In the genomic region with DNA sequence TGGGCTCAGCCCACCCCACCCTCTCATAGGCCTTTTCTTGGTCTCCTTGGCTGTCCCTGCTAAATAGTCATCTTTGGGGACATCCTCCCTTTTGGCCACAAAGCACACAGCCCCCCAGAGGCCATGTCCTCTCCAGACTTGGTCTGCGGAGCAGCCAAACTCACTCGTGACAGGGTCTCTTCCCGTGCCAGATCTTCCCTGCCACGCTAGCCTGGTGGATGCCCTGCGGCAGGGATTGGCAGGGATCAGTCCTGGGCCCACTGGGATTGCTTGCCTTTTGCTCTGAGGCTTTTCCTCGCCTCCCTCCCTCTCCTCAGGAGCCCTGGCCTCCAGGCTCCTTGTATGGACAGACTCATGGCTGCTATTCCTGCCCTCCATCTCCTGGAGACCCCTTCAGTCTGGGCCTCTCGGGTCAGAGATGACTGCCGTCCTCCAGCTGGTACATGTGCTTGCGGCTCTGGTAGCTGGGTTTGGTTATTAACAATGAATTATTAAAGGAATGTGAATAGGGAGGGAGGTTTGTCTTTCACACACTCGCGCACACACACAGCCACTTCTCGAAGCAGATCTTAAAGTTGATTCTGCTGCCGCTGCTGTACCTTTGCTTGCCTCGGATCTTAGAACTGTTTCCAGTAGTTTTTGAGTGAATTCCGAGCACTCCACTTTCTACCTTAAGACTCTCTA, we compare ENCODE assay signal across 14 cellular contexts. TPM values are rescaled to one million over a fixed set of nuclear protein-coding genes. Genes with fewer than 3 reads are reported as not detected.
DNase-seq lines count a peak whose midpoint lies in the region; TF ChIP-seq lines count a peak whose summit lies in the region.
"Had no signal": no experiment of that assay in that cellular context is flagged by ENCODE, and none has a peak within 500 bp of the region (broad histone marks: within the 10 kb centered on the region; RNA-seq: fewer than 3 reads in every experiment).

No MANE protein-coding gene starts in this region.

- peak overlapping the region in 2 of 3 experiments; percentile 75 to 93 for H3K27ac Mint-ChIP-seq in nephron

- WGBS in esophagus muscularis mucosa = 51% methylated on average over 15 of the region's 15 CpGs
- 48 to 49% methylated on average over 15 of the region's 15 CpGs for WGBS in thyroid gland, 2 donors

- H3K4me1 Mint-ChIP-seq in nephron = peaks cover 74% of the 10 kb centered on the region

- CTCF ChIA-PET in RWPE1 (lab: Yijun Ruan, JAX) = no interaction called here

- H3K27ac ChIP-seq in RWPE1 (peak overlapping the region; percentile 77), esophagus muscularis mucosa (replicated peaks in 1 of 4) (peak overlapping the region; percentile 85 to 88 (median 87)), thyroid gland (peak overlapping the region; percentile 76 to 90 (median 81))

- DNase-seq in RWPE1 (ENCODE audit: low spot score) (no peak), esophagus muscularis mucosa (ENCODE audit: extremely low spot score) (no peak), thyroid gland (peak in 1 of 2 donors; percentile 49), BE2C (no peak), NCI-H1105 treated with DMSO at 0.1 percent for 48 hours (lab: John Stamatoyannopoulos, UW) (no peak), NCI-H1694 treated with DMSO at 0.1 percent for 48 hours (lab: John Stamatoyannopoulos, UW) (no peak), CD1c-positive myeloid dendritic cell (ENCODE audit: extremely low spot score) (no peak)
- DNase-seq: activated effector memory CD4-positive, alpha-beta T cell treated with Interleukin-2 at 50 U/mL for 16 hours; AML-193; effector CD4-positive, alpha-beta T cell; NCI-H187 treated with DMSO at 0.1 percent for 48 hours; NCI-H510A treated with DMSO at 0.1 percent for 48 hours; PC-3 had no signal

- peak overlapping the region in 1 of 3 experiments; percentile 49 for H3K4me3 Mint-ChIP-seq in nephron

- H3K36me3 ChIP-seq in esophagus muscularis mucosa (no peaks in the 10 kb centered on the region), thyroid gland (no peaks in the 10 kb centered on the region), BE2C (no peaks in the 10 kb centered on the region; the same call in 1 of the 2 replicates)

- TF ChIP-seq CTCF in RWPE1 (conservative IDR thresholded peaks at IDR 0.05; ENCODE audit: low read depth) (no peak), esophagus muscularis mucosa (IDR thresholded peaks at IDR 0.05) (no peak), nephron (IDR thresholded peaks at IDR 0.05; ENCODE audit: unreplicated experiment in 3 of 3) (no peak), thyroid gland (IDR thresholded peaks at IDR 0.05) (no peak), BE2C (IDR thresholded peaks at IDR 0.05; ENCODE audit: low read depth, low read length) (no peak)

- TF ChIP-seq POLR2A in esophagus muscularis mucosa (IDR thresholded peaks at IDR 0.05; ENCODE audit: low read depth) = no peak
- TF ChIP-seq POLR2A in thyroid gland (IDR thresholded peaks at IDR 0.05) = no peak

- H3K9me3 ChIP-seq in esophagus muscularis mucosa = no peaks in the 10 kb centered on the region
- H3K9me3 ChIP-seq in thyroid gland = no peaks in the 10 kb centered on the region
- no peaks in the 10 kb centered on the region for H3K9me3 ChIP-seq in BE2C

- peak overlapping the region in 1 of 4 donors; percentile 2 for H3K4me3 ChIP-seq in esophagus muscularis mucosa
- H3K4me3 ChIP-seq in thyroid gland (replicated peaks in 1 of 3) = no peak overlapping the region
- no peak overlapping the region for H3K4me3 ChIP-seq in BE2C (ENCODE audit: low read depth, low read length)

- no peaks in the 10 kb centered on the region for H3K9me3 Mint-ChIP-seq in nephron

- H3K4me1 ChIP-seq in esophagus muscularis mucosa (peaks cover 86 to 99% (median 94%) of the 10 kb centered on the region in 4 donors), thyroid gland (peaks cover 88 to 94% of the 10 kb centered on the region in 2 donors), BE2C (peaks cover 26% of the 10 kb centered on the region)

- no peak for TF ChIP-seq EP300 in esophagus muscularis mucosa (IDR thresholded peaks at IDR 0.05)

- H3K27me3 Mint-ChIP-seq in nephron (ENCODE audit: low read depth) = peaks cover 80% of the 10 kb centered on the region

- intact Hi-C loops in esophagus muscularis mucosa (cut with DNase I) (no loop called here), thyroid gland (cut with DNase I) (no loop called here)

- no peaks in the 10 kb centered on the region for H3K36me3 Mint-ChIP-seq in nephron (ENCODE audit: low read depth)

- POLR2A ChIA-PET in RWPE1 (lab: Yijun Ruan, JAX; ENCODE audit: low non-redundant PET) = no interaction called here

- H3K27me3 ChIP-seq in esophagus muscularis mucosa (no peaks in the 10 kb centered on the region), thyroid gland (no peaks in the 10 kb centered on the region), BE2C (no peaks in the 10 kb centered on the region)

RNA-seq across cellular contexts. Expression of gene NFIX, which starts 45.1 kb away (rescaled TPM):
- total RNA-seq in esophagus muscularis mucosa (100 to 1,000 TPM in 1 of 4 donors, 10 to 100 TPM in 3; 56.0 to 154 (median 79.4) TPM), thyroid gland (10 to 100 TPM; 38.8 to 70.2 (median 62.4) TPM)
- polyA plus RNA-seq in BE2C (2012; ENCODE audit: insufficient read depth, insufficient read length, low read depth) = 34.1 TPM
